9 cellular contexts compared by ENCODE assay signal in the genomic region with DNA sequence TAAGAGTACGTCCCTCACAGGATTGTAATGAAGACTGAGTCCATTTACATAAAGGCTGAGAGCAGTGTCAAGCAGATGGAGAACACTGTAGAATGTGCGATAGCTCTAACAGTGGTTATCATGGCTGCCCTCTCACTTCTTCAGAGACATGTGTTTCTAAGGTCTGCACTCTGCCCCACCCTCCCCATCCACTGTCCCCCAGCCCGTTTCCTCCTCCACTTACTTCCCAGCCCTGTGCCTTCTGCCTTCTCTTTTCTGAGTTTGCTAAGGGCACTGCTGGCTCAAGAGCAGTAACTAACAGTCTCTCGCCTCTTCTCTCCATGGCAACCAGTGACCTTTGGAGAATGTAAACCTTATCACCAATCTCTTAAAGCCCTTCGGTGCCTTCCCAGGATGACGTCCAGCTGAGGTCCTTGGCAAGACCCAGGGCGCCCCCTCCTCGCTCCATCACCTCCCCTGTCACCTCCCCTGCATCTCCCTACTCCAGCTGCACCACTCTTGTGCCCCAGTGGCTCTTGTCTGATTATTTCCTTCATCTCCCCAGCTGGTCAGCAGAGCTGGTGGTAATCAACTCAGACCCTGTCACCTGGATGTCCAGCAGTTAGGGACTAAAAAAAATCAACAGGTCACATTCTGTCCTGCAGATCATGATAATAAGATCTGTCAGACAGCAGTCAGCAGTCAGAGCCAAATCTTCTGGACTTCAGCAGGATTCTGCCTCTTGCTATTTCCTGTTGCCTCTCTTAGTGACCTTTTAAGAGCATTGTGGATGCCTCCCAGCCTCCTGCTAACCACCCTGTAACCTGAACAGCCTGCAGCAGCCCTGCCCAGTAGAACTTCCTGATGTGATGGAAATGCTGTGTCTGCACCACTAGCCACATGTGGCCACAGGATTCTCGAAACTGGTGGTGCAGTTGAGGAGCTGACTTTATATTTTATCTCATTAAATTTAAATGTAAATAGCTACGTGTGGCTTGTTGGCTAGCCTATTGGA. TPM values are rescaled to one million over a fixed set of nuclear protein-coding genes. Genes with fewer than 3 reads are reported as not detected.
DNase-seq lines count a peak whose midpoint lies in the region; ATAC-seq lines count a peak whose summit lies in the region.
"Had no signal": no experiment of that assay in that cellular context is flagged by ENCODE, and none has a peak within 500 bp of the region (broad histone marks: within the 10 kb centered on the region; RNA-seq: fewer than 3 reads in every experiment).

No MANE protein-coding gene starts in this region.

- no peak for ATAC-seq in naive thymus-derived CD8-positive, alpha-beta T cell
- ATAC-seq in activated T-cell treated with anti-CD3 and anti-CD28 coated beads, Interleukin-2, amount 50 U/mL, for 72 hours (replicated peaks in 1 of 2), result no peak

- no peak overlapping the region for H3K4me3 Mint-ChIP-seq in dendritic cell treated with granulocyte-macrophage colony-stimulating factor and Interleukin-4, amounts not matched to agents 40 ng/mL and 50 ng/mL, for 4 days
- H3K4me3 Mint-ChIP-seq in naive thymus-derived CD8-positive, alpha-beta T cell, result peak overlapping the region in 1 of 10 donors; percentile 58
- no peak overlapping the region for H3K4me3 Mint-ChIP-seq in activated T-cell treated with anti-CD3 and anti-CD28 coated beads, Interleukin-2, amount 50 U/mL, for 72 hours

- no peaks in the 10 kb centered on the region for H3K27me3 Mint-ChIP-seq in dendritic cell treated with granulocyte-macrophage colony-stimulating factor and Interleukin-4, amounts not matched to agents 40 ng/mL and 50 ng/mL, for 4 days
- H3K27me3 Mint-ChIP-seq in naive thymus-derived CD8-positive, alpha-beta T cell, result no peaks in the 10 kb centered on the region
- no peaks in the 10 kb centered on the region for H3K27me3 Mint-ChIP-seq in activated T-cell treated with anti-CD3 and anti-CD28 coated beads, Interleukin-2, amount 50 U/mL, for 72 hours (ENCODE audit: low read depth)

- POLR2A ChIA-PET in naive thymus-derived CD8-positive, alpha-beta T cell (lab: Charles Lee), result interaction anchor here (1.5 kb wide), 1 partner anchor 8 kb away, joined by 3 read pairs; no protein-coding TSS in a partner anchor

- peaks cover 29% of the 10 kb centered on the region for H3K4me1 Mint-ChIP-seq in dendritic cell treated with granulocyte-macrophage colony-stimulating factor and Interleukin-4, amounts not matched to agents 40 ng/mL and 50 ng/mL, for 4 days (ENCODE audit: low read depth)
- H3K4me1 Mint-ChIP-seq in naive thymus-derived CD8-positive, alpha-beta T cell, result peaks cover 18 to 48% (median 32%) of the 10 kb centered on the region in 4 donors
- H3K4me1 Mint-ChIP-seq in activated T-cell treated with anti-CD3 and anti-CD28 coated beads, Interleukin-2, amount 50 U/mL, for 72 hours (ENCODE audit: low read depth), result peaks cover 13% of the 10 kb centered on the region

- DNase-seq in ELR (ENCODE audit: low read depth), result peak; percentile 45
- peak; percentile 28 for DNase-seq in NCI-H69 (lab: John Stamatoyannopoulos, UW)
- no peak for DNase-seq in naive thymus-derived CD8-positive, alpha-beta T cell
- DNase-seq in amygdala (lab: John Stamatoyannopoulos, UW), result no peak
- no peak for DNase-seq in cortex of kidney (lab: John Stamatoyannopoulos, UW)
- no peak for DNase-seq in T-helper 9 cell
- DNase-seq in activated T-cell treated with anti-CD3 and anti-CD28 coated beads, Interleukin-2, amount 50 U/mL, for 72 hours, result no peak
- DNase-seq: SHP77 treated with DMSO at 0.1 percent for 48 hours had no signal

- H3K36me3 Mint-ChIP-seq in dendritic cell treated with granulocyte-macrophage colony-stimulating factor and Interleukin-4, amounts not matched to agents 40 ng/mL and 50 ng/mL, for 4 days (ENCODE audit: low read depth), result peaks cover 34% of the 10 kb centered on the region
- peaks cover 0 to 66% (median 9%) of the 10 kb centered on the region in 3 donors for H3K36me3 Mint-ChIP-seq in naive thymus-derived CD8-positive, alpha-beta T cell
- H3K36me3 Mint-ChIP-seq in activated T-cell treated with anti-CD3 and anti-CD28 coated beads, Interleukin-2, amount 50 U/mL, for 72 hours (ENCODE audit: insufficient read depth in 2 of 2), result peaks cover 0 to 15% of the 10 kb centered on the region in 2 donors

- no peaks in the 10 kb centered on the region for H3K9me3 Mint-ChIP-seq in dendritic cell treated with granulocyte-macrophage colony-stimulating factor and Interleukin-4, amounts not matched to agents 40 ng/mL and 50 ng/mL, for 4 days
- H3K9me3 Mint-ChIP-seq in naive thymus-derived CD8-positive, alpha-beta T cell, result no peaks in the 10 kb centered on the region
- no peaks in the 10 kb centered on the region for H3K9me3 Mint-ChIP-seq in activated T-cell treated with anti-CD3 and anti-CD28 coated beads, Interleukin-2, amount 50 U/mL, for 72 hours

- H3K27ac Mint-ChIP-seq in dendritic cell treated with granulocyte-macrophage colony-stimulating factor and Interleukin-4, amounts not matched to agents 40 ng/mL and 50 ng/mL, for 4 days, result peak overlapping the region; percentile 8
- peak overlapping the region in 8 of 10 donors; percentile 5 to 87 (median 73) for H3K27ac Mint-ChIP-seq in naive thymus-derived CD8-positive, alpha-beta T cell
- H3K27ac Mint-ChIP-seq in activated T-cell treated with anti-CD3 and anti-CD28 coated beads, Interleukin-2, amount 50 U/mL, for 72 hours, result no peak overlapping the region

- intact Hi-C loops in dendritic cell treated with granulocyte-macrophage colony-stimulating factor and Interleukin-4, amounts not matched to agents 40 ng/mL and 50 ng/mL, for 4 days (cut with micrococcal nuclease), result no loop called here

RNA-seq across cellular contexts. Expression of a gene that starts 9.0 kb away (rescaled TPM):
- 10 to 100 TPM; 19.3 to 23.0 TPM for total RNA-seq in naive thymus-derived CD8-positive, alpha-beta T cell
- polyA plus RNA-seq in naive thymus-derived CD8-positive, alpha-beta T cell, result 10 to 100 TPM; 51.2 to 78.9 (median 59.9) TPM
- total RNA-seq in activated T-cell treated with anti-CD3 and anti-CD28 coated beads, Interleukin-2, amount 50 U/mL, for 72 hours, result 10 to 100 TPM; 14.6 to 18.6 TPM

RNA-seq across cellular contexts. Expression of a gene that starts 30.6 kb away (rescaled TPM):
- total RNA-seq in naive thymus-derived CD8-positive, alpha-beta T cell, result not detected
- polyA plus RNA-seq in naive thymus-derived CD8-positive, alpha-beta T cell, result not detected
- total RNA-seq in activated T-cell treated with anti-CD3 and anti-CD28 coated beads, Interleukin-2, amount 50 U/mL, for 72 hours, result not detected

Comparison
In these comparisons a context has a peak if more than half of its experiments do, and no peak if none do; other contexts are left out.
1. DNase-seq: peak in ELR (single experiment) and NCI-H69 (single experiment); none in naive thymus-derived CD8-positive, alpha-beta T cell (0 of 10), amygdala (0 of 56), cortex of kidney (single experiment), T-helper 9 cell (single experiment) and activated T-cell treated with anti-CD3 and anti-CD28 coated beads, Interleukin-2, amount 50 U/mL, for 72 hours (0 of 2).